ENCODE assay signal across 17 cellular contexts in genomic region chr7:74222851-74223710, GRCh38. TPM values are rescaled to one million over a fixed set of nuclear protein-coding genes. Genes with fewer than 3 reads are reported as not detected.
DNase-seq lines count a peak whose midpoint lies in the region; ATAC-seq and TF ChIP-seq lines count a peak whose summit lies in the region.
"Had no signal": no experiment of that assay in that cellular context is flagged by ENCODE, and none has a peak within 500 bp of the region (broad histone marks: within the 10 kb centered on the region; RNA-seq: fewer than 3 reads in every experiment).

No MANE protein-coding gene starts in this region.

- no peaks in the 10 kb centered on the region for H3K27me3 Mint-ChIP-seq in activated T-helper 17 cell treated with anti-CD3 and anti-CD28 coated beads, Interleukin-2, amount 50 U/mL, for 72 hours

- H3K4me3 Mint-ChIP-seq in activated T-helper 17 cell treated with anti-CD3 and anti-CD28 coated beads, Interleukin-2, amount 50 U/mL, for 72 hours, result no peak overlapping the region
- no peak overlapping the region for H3K4me3 Mint-ChIP-seq in stimulated activated effector memory CD8-positive, alpha-beta T cell treated with anti-CD3 and anti-CD28 coated beads, Interleukin-12 subunit alpha, Interleukin-12 subunit beta, amount 100 ng/mL, for 72 hours
- H3K4me3 Mint-ChIP-seq: endodermal cell had no signal

- H3K27me3 ChIP-seq in H7 (ENCODE audit: control insufficient read depth, insufficient read depth, low read length), result no peaks in the 10 kb centered on the region
- no peaks in the 10 kb centered on the region for H3K27me3 ChIP-seq in upper lobe of left lung
- H3K27me3 ChIP-seq: tibial artery had no signal

- H3K36me3 ChIP-seq in H7 (replicated peaks; ENCODE audit: control insufficient read depth, insufficient read depth, low read length) (peaks cover 3% of the 10 kb centered on the region), upper lobe of left lung (peaks cover 0 to 10% (median 0%) of the 10 kb centered on the region in 4 donors)

- H3K36me3 Mint-ChIP-seq in activated T-helper 17 cell treated with anti-CD3 and anti-CD28 coated beads, Interleukin-2, amount 50 U/mL, for 72 hours (ENCODE audit: low read depth), result peaks cover 13% of the 10 kb centered on the region
- H3K36me3 Mint-ChIP-seq in stimulated activated effector memory CD8-positive, alpha-beta T cell treated with anti-CD3 and anti-CD28 coated beads, Interleukin-12 subunit alpha, Interleukin-12 subunit beta, amount 100 ng/mL, for 72 hours, result peaks cover 38% of the 10 kb centered on the region

- TF ChIP-seq CTCF in upper lobe of left lung (IDR thresholded peaks at IDR 0.05), result no peak

- TF ChIP-seq EP300 in upper lobe of left lung (IDR thresholded peaks at IDR 0.05), result no peak

- ATAC-seq in Right ventricle myocardium inferior (no peak), left cardiac atrium (no peak), upper lobe of left lung (ENCODE audit: low FRiP score in 2 of 2) (no peak)
- no peak for ATAC-seq in activated T-helper 17 cell treated with anti-CD3 and anti-CD28 coated beads, Interleukin-2, amount 50 U/mL, for 72 hours (replicated peaks)
- no peak for ATAC-seq in stimulated activated effector memory CD8-positive, alpha-beta T cell treated with anti-CD3 and anti-CD28 coated beads, Interleukin-12 subunit alpha, Interleukin-12 subunit beta, amount 100 ng/mL, for 72 hours

- peaks cover 0 to 12% (median 4%) of the 10 kb centered on the region in 4 donors for H3K4me1 ChIP-seq in upper lobe of left lung
- H3K4me1 ChIP-seq: left ventricle myocardium inferior, tibial artery had no signal

- intact Hi-C loops in Right ventricle myocardium inferior (cut with DNase I), result no loop called here
- intact Hi-C loops in left cardiac atrium (cut with DNase I), result no loop called here

- 87 to 90% methylated on average over 15 to 17 of the region's 17 CpGs for WGBS in upper lobe of left lung, 2 donors

- H3K4me3 ChIP-seq in H7 (ENCODE audit: insufficient read depth, low read depth, low read length), result no peak overlapping the region
- H3K4me3 ChIP-seq in upper lobe of left lung, result no peak overlapping the region
- H3K4me3 ChIP-seq: left ventricle myocardium inferior, tibial artery had no signal

- H3K27ac Mint-ChIP-seq in activated T-helper 17 cell treated with anti-CD3 and anti-CD28 coated beads, Interleukin-2, amount 50 U/mL, for 72 hours, result peak overlapping the region; percentile 33
- peak overlapping the region; percentile 46 for H3K27ac Mint-ChIP-seq in stimulated activated effector memory CD8-positive, alpha-beta T cell treated with anti-CD3 and anti-CD28 coated beads, Interleukin-12 subunit alpha, Interleukin-12 subunit beta, amount 100 ng/mL, for 72 hours
- H3K27ac Mint-ChIP-seq: endodermal cell had no signal

- H3K9me3 Mint-ChIP-seq in activated T-helper 17 cell treated with anti-CD3 and anti-CD28 coated beads, Interleukin-2, amount 50 U/mL, for 72 hours, result no peaks in the 10 kb centered on the region
- H3K9me3 Mint-ChIP-seq in stimulated activated effector memory CD8-positive, alpha-beta T cell treated with anti-CD3 and anti-CD28 coated beads, Interleukin-12 subunit alpha, Interleukin-12 subunit beta, amount 100 ng/mL, for 72 hours, result no peaks in the 10 kb centered on the region
- H3K9me3 Mint-ChIP-seq: endodermal cell had no signal

- no peaks in the 10 kb centered on the region for H3K9me3 ChIP-seq in upper lobe of left lung
- H3K9me3 ChIP-seq: left ventricle myocardium inferior, tibial artery had no signal

- TF ChIP-seq POLR2A in upper lobe of left lung (IDR thresholded peaks at IDR 0.05), result no peak

- DNase-seq in Right ventricle myocardium inferior (ENCODE audit: missing footprints), result peak; percentile 57
- DNase-seq in left cardiac atrium, result no peak
- DNase-seq in H7, result peak; percentile 22
- DNase-seq in stimulated activated effector memory CD8-positive, alpha-beta T cell treated with anti-CD3 and anti-CD28 coated beads, Interleukin-12 subunit alpha, Interleukin-12 subunit beta, amount 100 ng/mL, for 72 hours (ENCODE audit: low spot score in 2 of 2), result no peak
- no peak for DNase-seq in SHP77 treated with DMSO at 0.1 percent for 48 hours (lab: John Stamatoyannopoulos, UW)
- DNase-seq in upper lobe of left lung, result no peak
- DNase-seq in NCI-H2081 (lab: John Stamatoyannopoulos, UW), result no peak
- DNase-seq: activated CD4-positive, alpha-beta T cell treated with anti-CD3 and anti-CD28 coated beads for 48 hours; activated naive CD4-positive, alpha-beta T cell; endodermal cell; GOT3; left ventricle myocardium inferior; NCI-H1436 treated with DMSO at 0.1 percent for 48 hours; NCI-H82; occipital lobe; tibial artery had no signal

- peaks cover 8% of the 10 kb centered on the region for H3K4me1 Mint-ChIP-seq in activated T-helper 17 cell treated with anti-CD3 and anti-CD28 coated beads, Interleukin-2, amount 50 U/mL, for 72 hours
- peaks cover 11% of the 10 kb centered on the region for H3K4me1 Mint-ChIP-seq in stimulated activated effector memory CD8-positive, alpha-beta T cell treated with anti-CD3 and anti-CD28 coated beads, Interleukin-12 subunit alpha, Interleukin-12 subunit beta, amount 100 ng/mL, for 72 hours
- H3K4me1 Mint-ChIP-seq: endodermal cell had no signal

- no peak overlapping the region for H3K27ac ChIP-seq in upper lobe of left lung
- H3K27ac ChIP-seq: left ventricle myocardium inferior, tibial artery had no signal

RNA-seq across cellular contexts. Expression of gene LAT2, which starts 13.3 kb away (rescaled TPM):
- total RNA-seq in Right ventricle myocardium inferior (3.4 TPM), left cardiac atrium (1 to 10 TPM; 4.2 to 5.6 TPM), upper lobe of left lung (10 to 100 TPM; 15.2 to 77.1 (median 34.7) TPM)
- 0.87 TPM in 1 of 2 replicates, not detected in the other for total RNA-seq in H7 (2014; rRNA removed; shearing (Covaris generic))
- 10 to 100 TPM in 1 of 2 donors, 1 to 10 TPM in 1; 6.5 to 11.3 TPM for total RNA-seq in activated T-helper 17 cell treated with anti-CD3 and anti-CD28 coated beads, Interleukin-2, amount 50 U/mL, for 72 hours

RNA-seq across cellular contexts. Expression of gene RFC2, which starts 31.1 kb away (rescaled TPM):
- 12.4 TPM for total RNA-seq in Right ventricle myocardium inferior
- total RNA-seq in left cardiac atrium, result 10 to 100 TPM; 13.8 to 14.3 TPM
- 109 and 126 TPM in 2 replicates for total RNA-seq in H7 (2014; rRNA removed; shearing (Covaris generic))
- total RNA-seq in activated T-helper 17 cell treated with anti-CD3 and anti-CD28 coated beads, Interleukin-2, amount 50 U/mL, for 72 hours, result 100 to 1,000 TPM in 1 of 2 donors, 10 to 100 TPM in 1; 62.2 to 100 TPM
- 10 to 100 TPM in 5 of 6 donors, 1 to 10 TPM in 1; 9.5 to 19.4 (median 14.0) TPM for total RNA-seq in upper lobe of left lung

RNA-seq across cellular contexts. Expression of gene EIF4H, which starts 48.9 kb away (rescaled TPM):
- total RNA-seq in Right ventricle myocardium inferior (172 TPM), left cardiac atrium (100 to 1,000 TPM; 163 to 219 TPM), upper lobe of left lung (100 to 1,000 TPM; 123 to 238 (median 203) TPM)
- 316 and 343 TPM in 2 replicates for total RNA-seq in H7 (2014; rRNA removed; shearing (Covaris generic))
- 100 to 1,000 TPM; 365 to 426 TPM for total RNA-seq in activated T-helper 17 cell treated with anti-CD3 and anti-CD28 coated beads, Interleukin-2, amount 50 U/mL, for 72 hours

Comparison
In these comparisons a context has a peak if more than half of its experiments do, and no peak if none do; other contexts are left out.
1. DNase-seq: peak in Right ventricle myocardium inferior (single experiment) and H7 (single experiment); none in left cardiac atrium (single experiment), stimulated activated effector memory CD8-positive, alpha-beta T cell treated with anti-CD3 and anti-CD28 coated beads, Interleukin-12 subunit alpha, Interleukin-12 subunit beta, amount 100 ng/mL, for 72 hours (0 of 2), SHP77 treated with DMSO at 0.1 percent for 48 hours (single experiment), upper lobe of left lung (0 of 2) and NCI-H2081 (0 of 2).